In genomic region chr4:71833175-71833900, GRCh38 we compare ENCODE assay signal across 26 cellular contexts. TPM values are rescaled to one million over a fixed set of nuclear protein-coding genes. Genes with fewer than 3 reads are reported as not detected.
A peak's percentile ranks its signal among the peaks of the same experiment; 100 is the strongest.
DNase-seq lines count a peak whose midpoint lies in the region; ATAC-seq, FAIRE-seq and TF ChIP-seq lines count a peak whose summit lies in the region.
"Had no signal": no experiment of that assay in that cellular context is flagged by ENCODE, and none has a peak within 500 bp of the region (broad histone marks: within the 10 kb centered on the region; RNA-seq: fewer than 3 reads in every experiment).

No MANE protein-coding gene starts in this region.

- no peaks in the 10 kb centered on the region for H3F3A ChIP-seq in GM23338 (replicated peaks; ENCODE audit: low read depth)

- H3K36me3 ChIP-seq in GM23338 (ENCODE audit: insufficient read depth) (no peaks in the 10 kb centered on the region), small intestine (ENCODE audit: control insufficient read depth in 2 of 2, insufficient read depth in 2 of 2, low read length in 2 of 2) (no peaks in the 10 kb centered on the region)
- H3K36me3 ChIP-seq: thoracic aorta had no signal

- DNase-seq in GM23338 (ENCODE audit: low spot score) (no peak), M059J (ENCODE audit: low read depth) (peak; percentile 1), kidney tubule cell (ENCODE audit: low spot score) (peak; percentile 1), small intestine (peak; percentile 91), cortex of kidney (lab: John Stamatoyannopoulos, UW) (no peak), NCI-H2081 (lab: John Stamatoyannopoulos, UW) (no peak)
- DNase-seq: activated naive CD4-positive, alpha-beta T cell treated with anti-CD3 and anti-CD28 coated beads, Interleukin-2, amount 50 U/mL, for 16 hours; caudate nucleus; GDM1; naive thymus-derived CD8-positive, alpha-beta T cell; NCI-H187; NCI-H226; NCI-H774; retina; stimulated activated CD4-positive, alpha-beta T cell treated with anti-CD3 and anti-CD28 coated beads, Interleukin-4, amount 100 ng/mL, for 4 hours; stimulated activated naive CD4-positive, alpha-beta T cell treated with Interleukin-2 at 50 U/mL for 16 hours; T-helper 9 cell had no signal

- no peaks in the 10 kb centered on the region for H3K27me3 Mint-ChIP-seq in GM23338 (ENCODE audit: insufficient read depth, low read depth, poor library complexity)

- H3K27ac ChIP-seq in GM23338 (ENCODE audit: low read depth) (no peak overlapping the region), small intestine (ENCODE audit: low read depth in 1 of 2, low read length in 1 of 2) (no peak overlapping the region)
- H3K27ac ChIP-seq: thoracic aorta had no signal

- no peaks in the 10 kb centered on the region for H3K79me2 ChIP-seq in GM23338 (replicated peaks; ENCODE audit: insufficient read depth)

- peak overlapping the region; percentile 45; the same call in 1 of the 2 replicates for H3K27ac Mint-ChIP-seq in GM23338
- H3K27ac Mint-ChIP-seq: activated T-helper 1 cell treated with anti-CD3 and anti-CD28 coated beads, Interleukin-12 subunit alpha, Interleukin-12 subunit beta, Interleukin-2, Interleukin-4 antibody, amounts not matched to agents 30 ng/mL and 10 ng/mL and 1 ng/mL, durations not matched to agents 14 hours and 24 hours and 36 hours; naive thymus-derived CD8-positive, alpha-beta T cell; WTC11 had no signal

- H3K4me1 Mint-ChIP-seq in GM23338 = peaks cover 37% of the 10 kb centered on the region
- H3K4me1 Mint-ChIP-seq: CD14-positive monocyte; naive thymus-derived CD8-positive, alpha-beta T cell had no signal

- whole genome bisulfite sequencing in small intestine, 3 donors = 20 to 52% (median 51%) methylated on average over 10 of the region's 10 CpGs

- H3K9me2 ChIP-seq in GM23338 (ENCODE audit: insufficient read depth) = no peaks in the 10 kb centered on the region; the same call in 1 of the 2 replicates

- H3K4me3 ChIP-seq in GM23338 (no peak overlapping the region), small intestine (ENCODE audit: low read depth in 1 of 2, low read length in 2 of 2) (no peak overlapping the region)
- H3K4me3 ChIP-seq: thoracic aorta had no signal

- peaks cover 22% of the 10 kb centered on the region; the same call in 2 of the 3 replicates for H3K36me3 Mint-ChIP-seq in GM23338 (ENCODE audit: low read depth)
- H3K36me3 Mint-ChIP-seq: CD14-positive monocyte; naive thymus-derived CD8-positive, alpha-beta T cell had no signal

- H3K27me3 ChIP-seq in GM23338 (ENCODE audit: insufficient read depth) (no peaks in the 10 kb centered on the region), small intestine (ENCODE audit: control insufficient read depth in 2 of 2, insufficient read depth in 2 of 2, low read length in 2 of 2) (no peaks in the 10 kb centered on the region)

- H2AFZ ChIP-seq in GM23338 = no peak overlapping the region

- no peak overlapping the region for H3K4me2 ChIP-seq in GM23338

- no peak overlapping the region for H3K4me3 Mint-ChIP-seq in GM23338
- H3K4me3 Mint-ChIP-seq: activated T-helper 1 cell treated with anti-CD3 and anti-CD28 coated beads, Interleukin-12 subunit alpha, Interleukin-12 subunit beta, Interleukin-2, Interleukin-4 antibody, amounts not matched to agents 30 ng/mL and 10 ng/mL and 1 ng/mL, durations not matched to agents 14 hours and 24 hours and 36 hours; CD14-positive monocyte; naive thymus-derived CD8-positive, alpha-beta T cell; WTC11 had no signal

- no peak for FAIRE-seq in small intestine (lab: Jason Lieb, UNC)

- ATAC-seq in GM23338 (no peak), GM19455 (IDR thresholded peaks at IDR 0.05; ENCODE audit: unreplicated experiment) (no peak)
- ATAC-seq: naive thymus-derived CD8-positive, alpha-beta T cell; WTC11 had no signal

- peaks cover 25% of the 10 kb centered on the region for H3K4me1 ChIP-seq in GM23338 (ENCODE audit: insufficient read depth)
- no peaks in the 10 kb centered on the region for H3K4me1 ChIP-seq in small intestine (ENCODE audit: control insufficient read depth in 2 of 2, insufficient read depth in 1 of 2, low read depth in 1 of 2, low read length in 1 of 2)

- H3K9me3 Mint-ChIP-seq in GM23338 = no peaks in the 10 kb centered on the region; the same call in 2 of the 3 replicates
- H3K9me3 Mint-ChIP-seq: activated T-helper 1 cell treated with anti-CD3 and anti-CD28 coated beads, Interleukin-12 subunit alpha, Interleukin-12 subunit beta, Interleukin-2, Interleukin-4 antibody, amounts not matched to agents 30 ng/mL and 10 ng/mL and 1 ng/mL, durations not matched to agents 14 hours and 24 hours and 36 hours had no signal

- no peaks in the 10 kb centered on the region for H4K20me1 ChIP-seq in GM23338 (replicated peaks; ENCODE audit: insufficient read depth)

- TF ChIP-seq CTCF in GM23338 (conservative IDR thresholded peaks at IDR 0.05; ENCODE audit: low read depth in 2 of 2) = no peak

- H3K9me3 ChIP-seq in small intestine (ENCODE audit: control insufficient read depth, low read depth) = no peaks in the 10 kb centered on the region
- H3K9me3 ChIP-seq: thoracic aorta had no signal

TF ChIP-seq in GM23338, 12 proteins besides CTCF, POLR2A, EP300 and RAD21 (continues in another document):
- TF ChIP-seq REST (IDR thresholded peaks at IDR 0.05; ENCODE audit: unreplicated experiment) (no peak), STAT1 (IDR thresholded peaks at IDR 0.05; ENCODE audit: unreplicated experiment) (no peak), ZNF114 (CRISPR knock-in tag; IDR thresholded peaks at IDR 0.05) (no peak), NANOG (IDR thresholded peaks at IDR 0.05; ENCODE audit: borderline replicate concordance) (no peak), ZNF331 (CRISPR knock-in tag; IDR thresholded peaks at IDR 0.05; ENCODE audit: low read depth) (no peak), ETS1 (IDR thresholded peaks at IDR 0.05) (no peak), POLR2AphosphoS5 (IDR thresholded peaks at IDR 0.05; ENCODE audit: low read depth) (no peak)

RNA-seq across cellular contexts. Expression of gene GC, which starts 49.5 kb away (rescaled TPM):
- total RNA-seq in GM23338 (2014; rRNA removed; shearing (Covaris generic)) = 0.21 TPM in 1 of 2 replicates, not detected in the other
- 0.38 and 1.7 TPM in 2 replicates for polyA plus RNA-seq in GM23338 (2016; fragmentation: Nextera tagmentation; extraction: Ambion mirVana)
- not detected in 2 replicates for total RNA-seq in M059J (2014; rRNA removed; shearing (Covaris generic))
- 1 to 10 TPM; 1.1 to 3.0 (median 3.0) TPM for polyA plus RNA-seq in small intestine
- total RNA-seq: activated T-helper 1 cell treated with anti-CD3 and anti-CD28 coated beads, Interleukin-12 subunit alpha, Interleukin-12 subunit beta, Interleukin-2, Interleukin-4 antibody, amounts not matched to agents 30 ng/mL and 10 ng/mL and 1 ng/mL, durations not matched to agents 14 hours and 24 hours and 36 hours; dermis microvascular lymphatic vessel endothelial cell; HT1080; kidney epithelial cell; naive thymus-derived CD8-positive, alpha-beta T cell; osteoblast; thoracic aorta had no signal
- polyA plus RNA-seq: CD14-positive monocyte; naive thymus-derived CD8-positive, alpha-beta T cell had no signal

Comparison
In these comparisons a context has a peak if more than half of its experiments do, and no peak if none do; other contexts are left out.
1. DNase-seq: peak in M059J (single experiment), kidney tubule cell (single experiment) and small intestine (single experiment); none in GM23338 (single experiment), cortex of kidney (single experiment) and NCI-H2081 (0 of 2).